ENCODE assay signal across 8 cellular contexts in genomic region chr19:45668342-45668871, GRCh38. TPM values are rescaled to one million over a fixed set of nuclear protein-coding genes. Genes with fewer than 3 reads are reported as not detected.
DNase-seq lines count a peak whose midpoint lies in the region; ATAC-seq and TF ChIP-seq lines count a peak whose summit lies in the region.

No MANE protein-coding gene starts in this region.

- H3K4me1 ChIP-seq in GM23338 (ENCODE audit: insufficient read depth), result peaks cover 16% of the 10 kb centered on the region; the same call in 1 of the 2 replicates

- no peaks in the 10 kb centered on the region; the same call in 2 of the 3 replicates for H3K36me3 Mint-ChIP-seq in GM23338 (ENCODE audit: low read depth)
- H3K36me3 Mint-ChIP-seq in activated CD8-positive, alpha-beta T cell treated with anti-CD3 and anti-CD28 coated beads, Interleukin-2, amount 10 ng/mL, durations not matched to agents 7 days and 5 days (ENCODE audit: low read depth), result no peaks in the 10 kb centered on the region

- no peaks in the 10 kb centered on the region for H3K79me2 ChIP-seq in GM23338 (replicated peaks; ENCODE audit: insufficient read depth)

- peaks cover 17% of the 10 kb centered on the region for H3K4me1 Mint-ChIP-seq in GM23338
- peaks cover 43% of the 10 kb centered on the region for H3K4me1 Mint-ChIP-seq in activated CD8-positive, alpha-beta T cell treated with anti-CD3 and anti-CD28 coated beads, Interleukin-2, amount 10 ng/mL, durations not matched to agents 7 days and 5 days (ENCODE audit: low read depth)

- no peak for ATAC-seq in GM23338
- ATAC-seq in activated CD8-positive, alpha-beta T cell treated with anti-CD3 and anti-CD28 coated beads, Interleukin-2, amount 10 ng/mL, durations not matched to agents 7 days and 5 days, result peak; percentile 38

- H3K27ac ChIP-seq in 22Rv1 (peak overlapping the region; percentile 27), GM23338 (ENCODE audit: low read depth) (no peak overlapping the region)

- H3K4me2 ChIP-seq in GM23338, result peak overlapping the region; percentile 90

- peak overlapping the region; percentile 78 for H3K4me3 ChIP-seq in GM23338

- H3K27me3 Mint-ChIP-seq in GM23338 (ENCODE audit: insufficient read depth, low read depth, poor library complexity), result peaks cover 39% of the 10 kb centered on the region
- peaks cover 2% of the 10 kb centered on the region for H3K27me3 Mint-ChIP-seq in activated CD8-positive, alpha-beta T cell treated with anti-CD3 and anti-CD28 coated beads, Interleukin-2, amount 10 ng/mL, durations not matched to agents 7 days and 5 days (ENCODE audit: low read depth)

- H3K9me3 Mint-ChIP-seq in GM23338, result no peaks in the 10 kb centered on the region; the same call in 2 of the 3 replicates
- no peaks in the 10 kb centered on the region for H3K9me3 Mint-ChIP-seq in activated CD8-positive, alpha-beta T cell treated with anti-CD3 and anti-CD28 coated beads, Interleukin-2, amount 10 ng/mL, durations not matched to agents 7 days and 5 days (ENCODE audit: insufficient read depth)

- H3K36me3 ChIP-seq in GM23338 (ENCODE audit: insufficient read depth), result no peaks in the 10 kb centered on the region

- no peaks in the 10 kb centered on the region for H3K9me2 ChIP-seq in GM23338 (ENCODE audit: insufficient read depth)

- CTCF ChIA-PET in activated CD8-positive, alpha-beta T cell treated with anti-CD3 and anti-CD28 coated beads, Interleukin-2, amount 10 ng/mL, durations not matched to agents 7 days and 5 days (lab: Charles Lee), result interaction anchor here (0.9 to 5.2 kb wide), 9 partner anchors 9 to 190 kb away, joined by 3 to 31 read pairs (median 5); partner anchors contain the start of genes QPCTL, SIX5 and SNRPD2

- H2AFZ ChIP-seq in GM23338, result peak overlapping the region; percentile 91

- H3F3A ChIP-seq in GM23338 (replicated peaks; ENCODE audit: low read depth), result peaks cover 20% of the 10 kb centered on the region

- H4K20me1 ChIP-seq in GM23338 (replicated peaks; ENCODE audit: insufficient read depth), result no peaks in the 10 kb centered on the region

- H3K4me3 Mint-ChIP-seq in GM23338, result peak overlapping the region; percentile 71
- H3K4me3 Mint-ChIP-seq in activated CD8-positive, alpha-beta T cell treated with anti-CD3 and anti-CD28 coated beads, Interleukin-2, amount 10 ng/mL, durations not matched to agents 7 days and 5 days, result peak overlapping the region; percentile 85

- TF ChIP-seq CTCF in 22Rv1 (IDR thresholded peaks at IDR 0.05) (no peak), GM23338 (conservative IDR thresholded peaks at IDR 0.05; ENCODE audit: low read depth in 2 of 2) (no peak)

- peaks cover 43% of the 10 kb centered on the region for H3K27me3 ChIP-seq in GM23338 (ENCODE audit: insufficient read depth)

- POLR2A ChIA-PET in activated CD8-positive, alpha-beta T cell treated with anti-CD3 and anti-CD28 coated beads, Interleukin-2, amount 10 ng/mL, durations not matched to agents 7 days and 5 days (lab: Charles Lee), result interaction anchor here (0.7 to 2.4 kb wide), 3 partner anchors 9 to 124 kb away, joined by 3 to 6 read pairs (median 6); no protein-coding TSS in a partner anchor

- H3K27ac Mint-ChIP-seq in GM23338, result no peak overlapping the region
- H3K27ac Mint-ChIP-seq in activated CD8-positive, alpha-beta T cell treated with anti-CD3 and anti-CD28 coated beads, Interleukin-2, amount 10 ng/mL, durations not matched to agents 7 days and 5 days, result peak overlapping the region; percentile 73

- DNase-seq in GM23338 (ENCODE audit: low spot score) (no peak), germinal center (ENCODE audit: low spot score) (peak; percentile 24), SKM-1 (lab: John Stamatoyannopoulos, UW; ENCODE audit: unreplicated experiment) (no peak), cerebellar cortex (ENCODE audit: low spot score) (no peak), NCI-H2029 (lab: John Stamatoyannopoulos, UW) (no peak)
- DNase-seq in activated CD8-positive, alpha-beta T cell treated with anti-CD3 and anti-CD28 coated beads, Interleukin-2, amount 10 ng/mL, durations not matched to agents 7 days and 5 days, result peak; percentile 38
- DNase-seq in stimulated activated CD4-positive, alpha-beta T cell treated with anti-CD3 and anti-CD28 coated beads, Interleukin-2, amount 100 ng/mL, for 24 hours, result peak; percentile 39 to 44

TF ChIP-seq in GM23338, 12 proteins besides CTCF, POLR2A, EP300 and RAD21:
- TF ChIP-seq CREB1 (CRISPR knock-in tag; IDR thresholded peaks at IDR 0.05; ENCODE audit: low read depth), result no peak
- TF ChIP-seq ZNF114 (CRISPR knock-in tag; IDR thresholded peaks at IDR 0.05), result no peak

RNA-seq across cellular contexts. Expression of gene GIPR, which starts 0.4 kb away (rescaled TPM):
- total RNA-seq in GM23338 (2014; rRNA removed; shearing (Covaris generic)), result 0.19 and 0.42 TPM in 2 replicates
- 1.2 and 1.4 TPM in 2 replicates for polyA plus RNA-seq in GM23338 (2016; fragmentation: Nextera tagmentation; extraction: Ambion mirVana)
- 1 to 10 TPM; 7.0 to 9.2 TPM for total RNA-seq in activated CD8-positive, alpha-beta T cell treated with anti-CD3 and anti-CD28 coated beads, Interleukin-2, amount 10 ng/mL, durations not matched to agents 7 days and 5 days

RNA-seq across cellular contexts. Expression of gene SNRPD2, which starts 23.3 kb away (rescaled TPM):
- 169 and 226 TPM in 2 replicates for total RNA-seq in GM23338 (2014; rRNA removed; shearing (Covaris generic))
- 1,375 and 1,400 TPM in 2 replicates for polyA plus RNA-seq in GM23338 (2016; fragmentation: Nextera tagmentation; extraction: Ambion mirVana)
- total RNA-seq in activated CD8-positive, alpha-beta T cell treated with anti-CD3 and anti-CD28 coated beads, Interleukin-2, amount 10 ng/mL, durations not matched to agents 7 days and 5 days, result 100 to 1,000 TPM; 634 to 652 TPM

RNA-seq across cellular contexts. Expression of gene QPCTL, which starts 24.1 kb away (rescaled TPM):
- 23.0 and 26.2 TPM in 2 replicates for total RNA-seq in GM23338 (2014; rRNA removed; shearing (Covaris generic))
- 8.6 and 10.6 TPM in 2 replicates for polyA plus RNA-seq in GM23338 (2016; fragmentation: Nextera tagmentation; extraction: Ambion mirVana)
- total RNA-seq in activated CD8-positive, alpha-beta T cell treated with anti-CD3 and anti-CD28 coated beads, Interleukin-2, amount 10 ng/mL, durations not matched to agents 7 days and 5 days, result 1 to 10 TPM; 6.7 to 8.0 TPM

RNA-seq across cellular contexts. Expression of gene EML2, which starts 29.2 kb away (rescaled TPM):
- total RNA-seq in GM23338 (2014; rRNA removed; shearing (Covaris generic)), result 28.9 and 33.9 TPM in 2 replicates
- 7.1 and 8.0 TPM in 2 replicates for polyA plus RNA-seq in GM23338 (2016; fragmentation: Nextera tagmentation; extraction: Ambion mirVana)
- total RNA-seq in activated CD8-positive, alpha-beta T cell treated with anti-CD3 and anti-CD28 coated beads, Interleukin-2, amount 10 ng/mL, durations not matched to agents 7 days and 5 days, result 10 to 100 TPM; 93.6 to 97.6 TPM

Comparison
In these comparisons a context has a peak if more than half of its experiments do, and no peak if none do; other contexts are left out.
1. DNase-seq: peak in activated CD8-positive, alpha-beta T cell treated with anti-CD3 and anti-CD28 coated beads, Interleukin-2, amount 10 ng/mL, durations not matched to agents 7 days and 5 days (single experiment), germinal center (single experiment) and stimulated activated CD4-positive, alpha-beta T cell treated with anti-CD3 and anti-CD28 coated beads, Interleukin-2, amount 100 ng/mL, for 24 hours (2 of 2); none in GM23338 (single experiment), SKM-1 (single experiment), cerebellar cortex (single experiment) and NCI-H2029 (single experiment).